8 cellular contexts compared by ENCODE assay signal in the genomic region with DNA sequence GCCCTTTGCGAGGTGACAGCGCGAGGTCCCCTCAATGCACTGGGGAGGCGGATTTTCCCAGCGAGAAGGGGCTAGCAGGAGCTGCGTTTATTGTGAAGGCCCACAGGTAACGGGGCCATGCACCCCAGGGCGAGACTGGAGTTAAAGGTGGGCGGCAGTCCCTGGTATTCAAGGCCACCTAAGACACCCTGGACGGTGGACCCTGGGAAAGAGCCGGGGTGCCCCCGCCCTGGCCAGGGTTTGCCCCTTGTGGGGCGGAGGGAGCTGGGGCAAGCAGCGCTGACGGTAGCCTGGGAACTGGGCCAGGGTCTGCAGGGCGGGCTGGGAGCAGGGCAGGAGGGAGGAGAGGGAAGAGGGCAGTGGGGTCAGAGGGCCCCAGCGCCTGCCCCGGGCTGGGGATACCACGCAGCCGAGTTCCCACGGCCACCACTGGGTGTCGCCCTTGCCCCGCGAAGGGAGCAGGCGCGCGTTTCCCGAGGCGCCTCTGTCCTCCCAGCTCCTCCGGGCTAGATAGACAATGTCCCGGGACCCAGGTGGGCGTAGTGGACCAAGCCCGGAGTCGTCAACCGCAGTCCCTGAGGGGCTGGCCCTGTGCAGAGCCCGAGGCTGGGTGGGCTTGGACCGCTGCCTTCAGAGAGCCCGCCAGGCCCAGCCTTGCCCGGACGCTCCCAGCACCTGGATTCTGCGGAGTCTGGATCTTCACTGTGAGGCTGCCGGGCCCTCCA.
DNase-seq lines count a peak whose midpoint lies in the region; ATAC-seq and TF ChIP-seq lines count a peak whose summit lies in the region.

No MANE protein-coding gene starts in this region.

- TF ChIP-seq CTCF in Peyer's patch (IDR thresholded peaks at IDR 0.05): peak; percentile 74 to 93 (median 92)

- H3K36me3 ChIP-seq in Peyer's patch: no peaks in the 10 kb centered on the region

- H3K27ac ChIP-seq in Peyer's patch: no peak overlapping the region

- no peaks in the 10 kb centered on the region for H3K27me3 ChIP-seq in Peyer's patch

- H3K4me3 ChIP-seq in Peyer's patch: no peak overlapping the region

- no peak for TF ChIP-seq POLR2A in Peyer's patch (IDR thresholded peaks at IDR 0.05)

- peak; percentile 68 for ATAC-seq in GM18873 (IDR thresholded peaks at IDR 0.05; ENCODE audit: low FRiP score, unreplicated experiment)
- ATAC-seq in HG03103 (IDR thresholded peaks at IDR 0.05; ENCODE audit: low read depth, unreplicated experiment): peak; percentile 71

- DNase-seq in AG08395 (ENCODE audit: low spot score) (peak; percentile 82), Peyer's patch (peak; percentile 60 to 86 (median 74)), glomerular visceral epithelial cell (ENCODE audit: extremely low spot score) (peak; percentile 43), pons (ENCODE audit: low spot score) (peak; percentile 15), ureter (ENCODE audit: low spot score) (peak; percentile 66)
- DNase-seq in activated effector memory CD4-positive, alpha-beta T cell treated with anti-CD3 and anti-CD28 coated beads, Interleukin-2, amount 50 U/mL, for 16 hours: peak; percentile 88

- H3K9me3 ChIP-seq in Peyer's patch: no peaks in the 10 kb centered on the region

- H3K4me1 ChIP-seq in Peyer's patch: peaks cover 0 to 5% (median 2%) of the 10 kb centered on the region in 4 donors

Comparison
In these comparisons a context has a peak if more than half of its experiments do, and no peak if none do; other contexts are left out.
1. DNase-seq: peak in every context shown above with its lines; median percentile 88 in activated effector memory CD4-positive, alpha-beta T cell treated with anti-CD3 and anti-CD28 coated beads, Interleukin-2, amount 50 U/mL, for 16 hours; 82 in AG08395; 74 in Peyer's patch; 66 in ureter; 43 in glomerular visceral epithelial cell; 15 in pons.